2 cellular contexts compared by ENCODE assay signal in genomic region chr6:10741643-10742042, GRCh38. TPM values are rescaled to one million over a fixed set of nuclear protein-coding genes. Genes with fewer than 3 reads are reported as not detected.
"Had no signal": no experiment of that assay in that cellular context is flagged by ENCODE, and none has a peak within 500 bp of the region (broad histone marks: within the 10 kb centered on the region; RNA-seq: fewer than 3 reads in every experiment).

No MANE protein-coding gene starts in this region.

RNA-seq across cellular contexts. Expression of gene C6orf52, which starts 47.2 kb away (rescaled TPM):
- total RNA-seq: activated T-helper 17 cell treated with anti-CD3 and anti-CD28 coated beads, Interleukin-2, amount 50 U/mL, for 72 hours; body of pancreas had no signal
